ENCODE assay signal across 1 cellular context in genomic region chr11:125112235-125112604, GRCh38.
TF ChIP-seq lines count a peak whose summit lies in the region.

No MANE protein-coding gene starts in this region.

TF ChIP-seq in H1, 55 proteins besides CTCF, POLR2A, EP300 and RAD21:
- no peak for TF ChIP-seq SIN3A (conservative IDR thresholded peaks at IDR 0.05 in 1 of 2, IDR thresholded peaks at IDR 0.05 in 1 of 2; ENCODE audit: low read depth in 1 of 2, low read length in 2 of 2)
- no peak for TF ChIP-seq JUN (IDR thresholded peaks at IDR 0.05; ENCODE audit: low read depth, low read length)
- TF ChIP-seq KDM1A (IDR thresholded peaks at IDR 0.05; ENCODE audit: borderline replicate concordance, low read length): no peak
- TF ChIP-seq CTBP2 (IDR thresholded peaks at IDR 0.05; ENCODE audit: borderline replicate concordance, insufficient read depth, insufficient read length, low read length): no peak
- no peak for TF ChIP-seq EGR1 (IDR thresholded peaks at IDR 0.05; ENCODE audit: borderline replicate concordance, low read depth, low read length)
- no peak for TF ChIP-seq SAP30 (IDR thresholded peaks at IDR 0.05; ENCODE audit: insufficient read depth, insufficient replicate concordance, low read length)
